Comparison of ENCODE assay signal across 1 cellular context in genomic region chr6:145964948-145965366, GRCh38.
TF ChIP-seq lines count a peak whose summit lies in the region.

No MANE protein-coding gene starts in this region.

TF ChIP-seq in GM12878, 131 proteins besides CTCF, POLR2A, EP300 and RAD21 (continued from another document):
- TF ChIP-seq BCLAF1 (IDR thresholded peaks at IDR 0.05) (no peak), USF1 (IDR thresholded peaks at IDR 0.05; ENCODE audit: borderline replicate concordance, extremely low read length, insufficient read depth, low read depth, low read length) (no peak), RCOR1 (conservative IDR thresholded peaks at IDR 0.05; ENCODE audit: low read depth, low read length) (no peak), SMAD5 (IDR thresholded peaks at IDR 0.05; ENCODE audit: low read depth) (no peak), RUNX3 (IDR thresholded peaks at IDR 0.05; ENCODE audit: low read length) (no peak)
- TF ChIP-seq, protein P1, sequence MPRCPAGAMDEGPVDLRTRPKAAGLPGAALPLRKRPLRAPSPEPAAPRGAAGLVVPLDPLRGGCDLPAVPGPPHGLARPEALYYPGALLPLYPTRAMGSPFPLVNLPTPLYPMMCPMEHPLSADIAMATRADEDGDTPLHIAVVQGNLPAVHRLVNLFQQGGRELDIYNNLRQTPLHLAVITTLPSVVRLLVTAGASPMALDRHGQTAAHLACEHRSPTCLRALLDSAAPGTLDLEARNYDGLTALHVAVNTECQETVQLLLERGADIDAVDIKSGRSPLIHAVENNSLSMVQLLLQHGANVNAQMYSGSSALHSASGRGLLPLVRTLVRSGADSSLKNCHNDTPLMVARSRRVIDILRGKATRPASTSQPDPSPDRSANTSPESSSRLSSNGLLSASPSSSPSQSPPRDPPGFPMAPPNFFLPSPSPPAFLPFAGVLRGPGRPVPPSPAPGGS (IDR thresholded peaks at IDR 0.05; ENCODE audit: borderline replicate concordance, insufficient read depth, low read depth, low read length, poor library complexity, severe bottlenecking) = no peak
